10 cellular contexts compared by ENCODE assay signal in genomic region chr16:81624718-81625543, GRCh38.
A peak's percentile ranks its signal among the peaks of the same experiment; 100 is the strongest.
DNase-seq lines count a peak whose midpoint lies in the region; ATAC-seq, FAIRE-seq and TF ChIP-seq lines count a peak whose summit lies in the region.
"Had no signal": no experiment of that assay in that cellular context is flagged by ENCODE, and none has a peak within 500 bp of the region (broad histone marks: within the 10 kb centered on the region; RNA-seq: fewer than 3 reads in every experiment).

No MANE protein-coding gene starts in this region.

- intact Hi-C loops in psoas muscle (cut with DNase I) = loop anchor here in 1 of 2 donors (5.0 kb wide), 1 partner anchor 97 kb away; no protein-coding TSS in a partner anchor

- ATAC-seq in psoas muscle (no peak), GM18870 (IDR thresholded peaks at IDR 0.05; ENCODE audit: unreplicated experiment) (no peak)

- H3K4me3 ChIP-seq in MG63 = no peak overlapping the region
- H3K4me3 ChIP-seq in skin epidermis = no peak overlapping the region
- no peak overlapping the region for H3K4me3 ChIP-seq in psoas muscle
- H3K4me3 ChIP-seq: heart left ventricle, Peyer's patch had no signal

- 74 to 85% (median 79%) methylated on average over 11 of the region's 11 CpGs for WGBS in psoas muscle, 3 donors

- H3K4me1 ChIP-seq in psoas muscle = no peaks in the 10 kb centered on the region

- H3K9me3 ChIP-seq in MG63 (no peaks in the 10 kb centered on the region), psoas muscle (no peaks in the 10 kb centered on the region)
- H3K9me3 ChIP-seq: heart left ventricle, Peyer's patch had no signal

- DNase-seq in GM19239 (ENCODE audit: insufficient read length, low spot score) (no peak), MG63 (peak; percentile 23), epithelial cell of prostate (ENCODE audit: low read depth, low spot score) (no peak), psoas muscle (no peak), NCI-H1930 (lab: John Stamatoyannopoulos, UW) (no peak)
- DNase-seq: activated effector memory CD4-positive, alpha-beta T cell treated with Interleukin-2 at 50 U/mL for 16 hours had no signal

- H3K27ac ChIP-seq in epithelial cell of prostate (peak overlapping the region; percentile 95), skin epidermis (peak overlapping the region in 20 of 21 experiments; percentile 5 to 85 (median 66)), psoas muscle (no peak overlapping the region)

- peaks cover 4% of the 10 kb centered on the region; the same call in 1 of the 2 replicates for H3K36me3 ChIP-seq in MG63
- H3K36me3 ChIP-seq in psoas muscle (ENCODE audit: insufficient read depth in 1 of 2, low read depth in 1 of 2) = no peaks in the 10 kb centered on the region

- H3K27me3 ChIP-seq in MG63 (no peaks in the 10 kb centered on the region), psoas muscle (ENCODE audit: insufficient read depth in 3 of 3, low read length in 2 of 3) (no peaks in the 10 kb centered on the region)
- H3K27me3 ChIP-seq: heart left ventricle, Peyer's patch had no signal

- FAIRE-seq in GM19239 (lab: Jason Lieb, UNC) = peak; percentile 45

- no peak for TF ChIP-seq CTCF in psoas muscle (IDR thresholded peaks at IDR 0.05)
